Comparison of ENCODE assay signal across 12 cellular contexts in genomic region chr14:26204362-26204953, GRCh38.
A peak's percentile ranks its signal among the peaks of the same experiment; 100 is the strongest.
DNase-seq lines count a peak whose midpoint lies in the region; ATAC-seq, FAIRE-seq and TF ChIP-seq lines count a peak whose summit lies in the region.
"Had no signal": no experiment of that assay in that cellular context is flagged by ENCODE, and none has a peak within 500 bp of the region (broad histone marks: within the 10 kb centered on the region; RNA-seq: fewer than 3 reads in every experiment).

No MANE protein-coding gene starts in this region.

- ATAC-seq in GM19035 (IDR thresholded peaks at IDR 0.05; ENCODE audit: unreplicated experiment) (no peak), GM18519 (IDR thresholded peaks at IDR 0.05; ENCODE audit: low FRiP score, unreplicated experiment) (no peak), HG03108 (IDR thresholded peaks at IDR 0.05; ENCODE audit: unreplicated experiment) (no peak)
- ATAC-seq in activated T-cell treated with anti-CD3 and anti-CD28 coated beads, Interleukin-2, amount 50 U/mL, for 72 hours (replicated peaks in 1 of 2), result no peak

- no peak for TF ChIP-seq POLR2A in endothelial cell of umbilical vein (IDR thresholded peaks at IDR 0.05; ENCODE audit: low read depth, low read length)

- no peaks in the 10 kb centered on the region for H3K4me1 Mint-ChIP-seq in activated T-cell treated with anti-CD3 and anti-CD28 coated beads, Interleukin-2, amount 50 U/mL, for 72 hours (ENCODE audit: low read depth)

- CTCF ChIA-PET in endothelial cell of umbilical vein (lab: Charles Lee), result interaction anchor here (0.8 to 1.7 kb wide), 5 partner anchors 10 to 712 kb away, joined by 3 to 5 read pairs (median 3); no protein-coding TSS in a partner anchor

- peak overlapping the region; percentile 93 for H3K4me2 ChIP-seq in endothelial cell of umbilical vein (ENCODE audit: insufficient read depth, low read length)

- H3K4me1 ChIP-seq in NT2/D1 (ENCODE audit: insufficient read depth, insufficient read length) (no peaks in the 10 kb centered on the region), endothelial cell of umbilical vein (ENCODE audit: control insufficient read depth, extremely low read depth, insufficient read depth, low read length) (peaks cover 5% of the 10 kb centered on the region)
- H3K4me1 ChIP-seq: foreskin keratinocyte had no signal

- peak; percentile 64 for FAIRE-seq in endothelial cell of umbilical vein (lab: Jason Lieb, UNC)

- no peak overlapping the region for H3K27ac Mint-ChIP-seq in activated T-cell treated with anti-CD3 and anti-CD28 coated beads, Interleukin-2, amount 50 U/mL, for 72 hours

- POLR2A ChIA-PET in endothelial cell of umbilical vein (lab: Charles Lee), result no interaction called here

- H3K9me3 Mint-ChIP-seq in activated T-cell treated with anti-CD3 and anti-CD28 coated beads, Interleukin-2, amount 50 U/mL, for 72 hours, result peaks cover 2 to 6% of the 10 kb centered on the region in 2 donors

- BruUV-seq in endothelial cell of umbilical vein (replicated peaks; lab: Mats Ljungman, UMichigan), result no TSS peak

- no peaks in the 10 kb centered on the region for H3K27me3 Mint-ChIP-seq in activated T-cell treated with anti-CD3 and anti-CD28 coated beads, Interleukin-2, amount 50 U/mL, for 72 hours (ENCODE audit: low read depth)

- TF ChIP-seq CTCF in endothelial cell of umbilical vein (IDR thresholded peaks at IDR 0.05; ENCODE audit: extremely low read depth in 1 of 2, insufficient read depth in 1 of 2, low read depth in 1 of 2, low read length in 2 of 2), result no peak

- DNase-seq in NT2/D1 (ENCODE audit: low read depth, low spot score) (no peak), endothelial cell of umbilical vein (ENCODE audit: low read depth, low spot score) (peak; percentile 49), lung microvascular endothelial cell (ENCODE audit: low read depth in 2 of 2) (peak; percentile 14 to 42)
- no peak for DNase-seq in activated T-cell treated with anti-CD3 and anti-CD28 coated beads, Interleukin-2, amount 50 U/mL, for 72 hours
- DNase-seq: DMS79 treated with DMSO at 0.1 percent for 48 hours, foreskin keratinocyte, IMR-90 had no signal

- intact Hi-C loops in endothelial cell of umbilical vein (cut with micrococcal nuclease), result no loop called here

- H2AFZ ChIP-seq in endothelial cell of umbilical vein (ENCODE audit: low read depth, low read length), result peak overlapping the region; percentile 97

- H4K20me1 ChIP-seq in endothelial cell of umbilical vein (replicated peaks; ENCODE audit: control insufficient read depth, extremely low read depth, insufficient read depth, low read length), result no peaks in the 10 kb centered on the region

- peaks cover 5 to 6% of the 10 kb centered on the region in 2 donors for H3K36me3 Mint-ChIP-seq in activated T-cell treated with anti-CD3 and anti-CD28 coated beads, Interleukin-2, amount 50 U/mL, for 72 hours (ENCODE audit: insufficient read depth in 2 of 2)

- H3K27me3 ChIP-seq in NT2/D1 (ENCODE audit: insufficient read depth, insufficient read length), result peaks cover 21% of the 10 kb centered on the region
- peaks cover 0 to 14% of the 10 kb centered on the region in 2 experiments for H3K27me3 ChIP-seq in endothelial cell of umbilical vein (ENCODE audit: control insufficient read depth in 2 of 2, insufficient read depth in 2 of 2, low read length in 2 of 2)

- peak overlapping the region; percentile 43 for H3K4me3 ChIP-seq in NT2/D1 (ENCODE audit: insufficient read length, low read depth)
- peak overlapping the region; percentile 59 to 71 (median 65) for H3K4me3 ChIP-seq in endothelial cell of umbilical vein (replicated peaks in 1 of 3; ENCODE audit: insufficient read depth in 1 of 3, low read depth in 1 of 3, low read length in 3 of 3)

- H3K27ac ChIP-seq in endothelial cell of umbilical vein (ENCODE audit: insufficient read depth, low read depth, low read length), result peak overlapping the region; percentile 12
- H3K27ac ChIP-seq in temporal lobe (ENCODE audit: low read depth, low read length), result peak overlapping the region; percentile 4
- H3K27ac ChIP-seq: foreskin keratinocyte, VCaP had no signal

- H3K9me3 ChIP-seq in NT2/D1 (ENCODE audit: insufficient read depth, low read length) (no peaks in the 10 kb centered on the region), endothelial cell of umbilical vein (replicated peaks; ENCODE audit: control insufficient read depth, insufficient read depth, low read length) (no peaks in the 10 kb centered on the region)

- H3K36me3 ChIP-seq in NT2/D1 (ENCODE audit: insufficient read depth, insufficient read length, low read length), result no peaks in the 10 kb centered on the region
- no peaks in the 10 kb centered on the region for H3K36me3 ChIP-seq in endothelial cell of umbilical vein (ENCODE audit: control insufficient read depth in 2 of 2, extremely low read depth in 1 of 2, insufficient read depth in 2 of 2, low read length in 2 of 2)

- no peaks in the 10 kb centered on the region for H3K79me2 ChIP-seq in endothelial cell of umbilical vein (ENCODE audit: control insufficient read depth, insufficient read depth, low read length)

- no peaks in the 10 kb centered on the region for H3K9me1 ChIP-seq in endothelial cell of umbilical vein (replicated peaks; ENCODE audit: control insufficient read depth, extremely low read depth, insufficient read depth, low read length)

- H3K9ac ChIP-seq in NT2/D1 (ENCODE audit: insufficient read length, low read depth), result peak overlapping the region; percentile 8
- peak overlapping the region; percentile 32 for H3K9ac ChIP-seq in endothelial cell of umbilical vein (replicated peaks; ENCODE audit: extremely low read depth, insufficient read depth, low read length)

- H3K4me3 Mint-ChIP-seq in activated T-cell treated with anti-CD3 and anti-CD28 coated beads, Interleukin-2, amount 50 U/mL, for 72 hours, result no peak overlapping the region

- dilution Hi-C loops in endothelial cell of umbilical vein (cut with MboI; ENCODE audit: extremely low pct_ligation_motif_present, low sequenced_read_pairs), result no loop called here

TF ChIP-seq in endothelial cell of umbilical vein, 7 proteins besides CTCF, POLR2A, EP300 and RAD21:
- TF ChIP-seq EZH2 (IDR thresholded peaks at IDR 0.05; ENCODE audit: borderline replicate concordance, low read depth, low read length, severe bottlenecking), result no peak
- no peak for TF ChIP-seq MAX (IDR thresholded peaks at IDR 0.05; ENCODE audit: insufficient read depth, insufficient read length)
- no peak for TF ChIP-seq JUN (IDR thresholded peaks at IDR 0.05; ENCODE audit: borderline replicate concordance, insufficient read depth, insufficient read length, low read depth)

Comparison
In these comparisons a context has a peak if more than half of its experiments do, and no peak if none do; other contexts are left out.
1. DNase-seq: peak in endothelial cell of umbilical vein (single experiment) and lung microvascular endothelial cell (2 of 2); none in NT2/D1 (single experiment) and activated T-cell treated with anti-CD3 and anti-CD28 coated beads, Interleukin-2, amount 50 U/mL, for 72 hours (0 of 2).